Comparison of ENCODE assay signal across 1 cellular context in genomic region chr4:183746305-183747229, GRCh38.
TF ChIP-seq lines count a peak whose summit lies in the region.

No MANE protein-coding gene starts in this region.

TF ChIP-seq in GM12878, 131 proteins besides CTCF, POLR2A, EP300 and RAD21 (continues in another document):
- TF ChIP-seq ZNF687 (IDR thresholded peaks at IDR 0.05) (peak; percentile 70; the same call in 1 of the 2 replicates), FOS (IDR thresholded peaks at IDR 0.05; ENCODE audit: borderline replicate concordance, extremely low read depth, insufficient read length) (no peak), MEF2B (IDR thresholded peaks at IDR 0.05; ENCODE audit: partially characterized antibody, poor library complexity, severe bottlenecking) (no peak), USF2 (IDR thresholded peaks at IDR 0.05; ENCODE audit: borderline replicate concordance, low read depth, low read length) (no peak), NRF1 (conservative IDR thresholded peaks at IDR 0.05; ENCODE audit: low read depth, low read length) (no peak), CEBPB (IDR thresholded peaks at IDR 0.05; ENCODE audit: borderline replicate concordance in 1 of 2, low read depth in 2 of 2, low read length in 2 of 2) (no peak), NR2F1 (conservative IDR thresholded peaks at IDR 0.05) (peak; percentile 69; the same call in 1 of the 2 replicates), CUX1 (IDR thresholded peaks at IDR 0.05; ENCODE audit: insufficient replicate concordance, low read depth, low read length) (no peak), NFIC (IDR thresholded peaks at IDR 0.05; ENCODE audit: low read depth, low read length) (no peak), BACH1 (IDR thresholded peaks at IDR 0.05; ENCODE audit: borderline replicate concordance) (no peak), CEBPZ (IDR thresholded peaks at IDR 0.05; ENCODE audit: low read depth, low read length) (no peak), STAT3 (IDR thresholded peaks at IDR 0.05; ENCODE audit: low read depth, low read length) (no peak), ZBTB11 (CRISPR knock-in tag; IDR thresholded peaks at IDR 0.05) (no peak), IKZF2 (IDR thresholded peaks at IDR 0.05) (no peak; a peak in 1 of 4 replicates), NR2C1 (IDR thresholded peaks at IDR 0.05) (no peak), ZNF384 (IDR thresholded peaks at IDR 0.05; ENCODE audit: borderline replicate concordance, low read depth, low read length) (no peak), E4F1 (IDR thresholded peaks at IDR 0.05; ENCODE audit: borderline replicate concordance, partially characterized antibody) (no peak), SMAD5 (IDR thresholded peaks at IDR 0.05; ENCODE audit: low read depth) (no peak), HDAC6 (IDR thresholded peaks at IDR 0.05; ENCODE audit: unreplicated experiment) (no peak), IKZF1 (conservative IDR thresholded peaks at IDR 0.05) (peak; percentile 26), YBX1 (IDR thresholded peaks at IDR 0.05) (no peak), ATF2 (IDR thresholded peaks at IDR 0.05; ENCODE audit: low read length) (no peak; the same call in 1 of the 2 replicates), MLLT1 (IDR thresholded peaks at IDR 0.05) (no peak), HDAC2 (IDR thresholded peaks at IDR 0.05) (no peak), CREB1 (IDR thresholded peaks at IDR 0.05; ENCODE audit: low read depth) (no peak), KAT2A (conservative IDR thresholded peaks at IDR 0.05; ENCODE audit: control insufficient read depth, low read depth, low read length) (no peak), NBN (IDR thresholded peaks at IDR 0.05) (no peak)
